Comparison of ENCODE assay signal across 12 cellular contexts in the genomic region with DNA sequence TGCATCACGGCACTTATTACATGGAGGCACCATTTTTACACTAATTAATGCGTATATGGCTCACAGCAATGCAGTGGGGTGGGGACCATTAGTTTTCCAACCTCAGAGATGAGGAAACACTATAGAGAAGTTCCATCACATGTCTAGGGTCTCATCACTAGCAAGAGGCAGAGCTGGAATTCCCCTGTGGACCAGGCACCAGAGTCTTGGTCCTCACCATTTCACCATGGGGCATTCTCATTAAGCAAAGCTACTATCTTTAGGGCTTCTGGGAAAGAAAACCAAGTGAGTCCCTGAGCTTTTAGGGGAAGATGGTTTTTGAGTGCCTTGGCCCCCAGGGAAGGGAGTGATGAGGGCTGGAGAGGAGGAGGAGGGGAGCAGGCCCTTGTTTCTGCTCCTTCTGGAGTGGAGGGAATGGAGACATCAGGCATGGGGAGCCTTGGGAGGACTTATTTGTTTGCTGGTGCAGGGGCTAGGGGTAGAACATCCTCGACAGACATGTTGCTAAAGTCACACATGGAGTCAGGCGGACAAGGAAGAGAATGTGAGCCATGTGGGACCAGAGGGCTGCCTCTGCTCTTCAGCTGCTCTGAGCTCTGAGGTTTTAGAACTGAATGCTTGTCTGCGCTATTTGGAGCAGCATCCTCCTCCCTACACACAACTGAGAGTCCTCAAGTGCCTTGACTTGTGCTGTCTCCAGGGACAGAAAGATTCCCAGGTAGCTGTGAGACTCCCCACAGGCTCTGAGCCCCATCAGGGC. TPM values are rescaled to one million over a fixed set of nuclear protein-coding genes. Genes with fewer than 3 reads are reported as not detected.
DNase-seq lines count a peak whose midpoint lies in the region; ATAC-seq and TF ChIP-seq lines count a peak whose summit lies in the region.
"Had no signal": no experiment of that assay in that cellular context is flagged by ENCODE, and none has a peak within 500 bp of the region (broad histone marks: within the 10 kb centered on the region; RNA-seq: fewer than 3 reads in every experiment).

No MANE protein-coding gene starts in this region.

- H3K4me3 ChIP-seq in mucosa of stomach (ENCODE audit: low read length): no peak overlapping the region
- H3K4me3 ChIP-seq in transverse colon: no peak overlapping the region

- POLR2A ChIA-PET in activated CD8-positive, alpha-beta T cell treated with anti-CD3 and anti-CD28 coated beads for 36 hours (lab: Charles Lee): interaction anchor here (4.9 kb wide), 1 partner anchor 89 kb away, joined by 26 read pairs; the partner anchor contains the start of gene EIF4G2
- POLR2A ChIA-PET in activated CD8-positive, alpha-beta T cell treated with anti-CD3 and anti-CD28 coated beads, Interleukin-2, amount 10 ng/mL, durations not matched to agents 7 days and 5 days (lab: Charles Lee): interaction anchor here (3.5 kb wide), 1 partner anchor 89 kb away, joined by 20 read pairs; the partner anchor contains the start of gene EIF4G2

- TF ChIP-seq CTCF in activated CD8-positive, alpha-beta T cell treated with anti-CD3 and anti-CD28 coated beads for 36 hours (IDR thresholded peaks at IDR 0.05): no peak
- TF ChIP-seq CTCF in brain (conservative IDR thresholded peaks at IDR 0.05) (no peak), transverse colon (IDR thresholded peaks at IDR 0.05) (no peak)

- H3K9me3 ChIP-seq in mucosa of stomach (ENCODE audit: control insufficient read depth, low read length) (no peaks in the 10 kb centered on the region), transverse colon (no peaks in the 10 kb centered on the region)

- ATAC-seq in activated CD8-positive, alpha-beta T cell treated with anti-CD3 and anti-CD28 coated beads for 36 hours: no peak
- no peak for ATAC-seq in activated CD8-positive, alpha-beta T cell treated with anti-CD3 and anti-CD28 coated beads, Interleukin-2, amount 10 ng/mL, durations not matched to agents 7 days and 5 days
- no peak for ATAC-seq in HG02678 (IDR thresholded peaks at IDR 0.05; ENCODE audit: unreplicated experiment)
- no peak for ATAC-seq in effector memory CD8-positive, alpha-beta T cell (replicated peaks)

- TF ChIP-seq EP300 in transverse colon (IDR thresholded peaks at IDR 0.05; ENCODE audit: low read depth): no peak

- no peak for TF ChIP-seq POLR2A in transverse colon (IDR thresholded peaks at IDR 0.05)

- CTCF ChIA-PET in activated CD8-positive, alpha-beta T cell treated with anti-CD3 and anti-CD28 coated beads for 36 hours (lab: Charles Lee): interaction anchor here (1.0 to 3.0 kb wide), 3 partner anchors 19 to 105 kb away, joined by 3 to 13 read pairs (median 3); no protein-coding TSS in a partner anchor
- CTCF ChIA-PET in activated CD8-positive, alpha-beta T cell treated with anti-CD3 and anti-CD28 coated beads, Interleukin-2, amount 10 ng/mL, durations not matched to agents 7 days and 5 days (lab: Charles Lee): interaction anchor here (1.2 kb wide), 1 partner anchor 19 kb away, joined by 3 read pairs; no protein-coding TSS in a partner anchor

- H3K27ac ChIP-seq in transverse colon: peak overlapping the region; percentile 87 to 96 (median 90)
- H3K27ac ChIP-seq: parathyroid adenoma had no signal

- DNase-seq in activated CD8-positive, alpha-beta T cell treated with anti-CD3 and anti-CD28 coated beads for 36 hours: peak; percentile 14
- no peak for DNase-seq in activated CD8-positive, alpha-beta T cell treated with anti-CD3 and anti-CD28 coated beads, Interleukin-2, amount 10 ng/mL, durations not matched to agents 7 days and 5 days
- DNase-seq in transverse colon: no peak
- no peak for DNase-seq in RPMI8226
- DNase-seq in effector memory CD8-positive, alpha-beta T cell: no peak
- DNase-seq: activated effector memory CD4-positive, alpha-beta T cell treated with Interleukin-2 at 50 U/mL for 16 hours; GDM1; NCI-H774 had no signal

- H3K36me3 Mint-ChIP-seq in activated CD8-positive, alpha-beta T cell treated with anti-CD3 and anti-CD28 coated beads for 36 hours (ENCODE audit: low read depth): no peaks in the 10 kb centered on the region
- H3K36me3 Mint-ChIP-seq in activated CD8-positive, alpha-beta T cell treated with anti-CD3 and anti-CD28 coated beads, Interleukin-2, amount 10 ng/mL, durations not matched to agents 7 days and 5 days (ENCODE audit: low read depth): no peaks in the 10 kb centered on the region
- no peaks in the 10 kb centered on the region for H3K36me3 Mint-ChIP-seq in brain
- H3K36me3 Mint-ChIP-seq in effector memory CD8-positive, alpha-beta T cell (ENCODE audit: insufficient read depth): no peaks in the 10 kb centered on the region

- H3K9me3 Mint-ChIP-seq in activated CD8-positive, alpha-beta T cell treated with anti-CD3 and anti-CD28 coated beads for 36 hours: no peaks in the 10 kb centered on the region
- no peaks in the 10 kb centered on the region for H3K9me3 Mint-ChIP-seq in activated CD8-positive, alpha-beta T cell treated with anti-CD3 and anti-CD28 coated beads, Interleukin-2, amount 10 ng/mL, durations not matched to agents 7 days and 5 days (ENCODE audit: insufficient read depth)
- H3K9me3 Mint-ChIP-seq in brain: no peaks in the 10 kb centered on the region
- H3K9me3 Mint-ChIP-seq in effector memory CD8-positive, alpha-beta T cell: no peaks in the 10 kb centered on the region

- peak overlapping the region; percentile 59 for H3K9ac ChIP-seq in mucosa of stomach (ENCODE audit: low read length)
- H3K9ac ChIP-seq: parathyroid adenoma had no signal

- 92 to 95% methylated on average over 3 to 5 of the region's 5 CpGs for WGBS in transverse colon (ENCODE audit: low coverage in 1 of 2), 2 donors

- peaks cover 28% of the 10 kb centered on the region for H3K4me1 Mint-ChIP-seq in activated CD8-positive, alpha-beta T cell treated with anti-CD3 and anti-CD28 coated beads for 36 hours (ENCODE audit: low read depth)
- peaks cover 6% of the 10 kb centered on the region for H3K4me1 Mint-ChIP-seq in activated CD8-positive, alpha-beta T cell treated with anti-CD3 and anti-CD28 coated beads, Interleukin-2, amount 10 ng/mL, durations not matched to agents 7 days and 5 days (ENCODE audit: low read depth)
- H3K4me1 Mint-ChIP-seq in brain: peaks cover 55% of the 10 kb centered on the region
- peaks cover 0 to 3% of the 10 kb centered on the region in 2 donors for H3K4me1 Mint-ChIP-seq in effector memory CD8-positive, alpha-beta T cell (ENCODE audit: low read depth in 2 of 2)

- in situ Hi-C loops in transverse colon (cut with MboI; ENCODE audit: low pct_ligation_motif_present in 1 of 4, low pct_unique_long_range_greater_than_20kb in 1 of 4, low sequenced_read_pairs in 3 of 4): no loop called here

- no peaks in the 10 kb centered on the region for H3K27me3 Mint-ChIP-seq in activated CD8-positive, alpha-beta T cell treated with anti-CD3 and anti-CD28 coated beads for 36 hours
- no peaks in the 10 kb centered on the region for H3K27me3 Mint-ChIP-seq in activated CD8-positive, alpha-beta T cell treated with anti-CD3 and anti-CD28 coated beads, Interleukin-2, amount 10 ng/mL, durations not matched to agents 7 days and 5 days (ENCODE audit: low read depth)
- H3K27me3 Mint-ChIP-seq in brain: peaks cover 15% of the 10 kb centered on the region
- H3K27me3 Mint-ChIP-seq in effector memory CD8-positive, alpha-beta T cell: peaks cover 4 to 31% of the 10 kb centered on the region in 2 donors

- no peak overlapping the region for H3K4me3 Mint-ChIP-seq in activated CD8-positive, alpha-beta T cell treated with anti-CD3 and anti-CD28 coated beads for 36 hours
- no peak overlapping the region for H3K4me3 Mint-ChIP-seq in activated CD8-positive, alpha-beta T cell treated with anti-CD3 and anti-CD28 coated beads, Interleukin-2, amount 10 ng/mL, durations not matched to agents 7 days and 5 days
- H3K4me3 Mint-ChIP-seq in brain: peak overlapping the region in 1 of 5 experiments; percentile 41
- no peak overlapping the region for H3K4me3 Mint-ChIP-seq in effector memory CD8-positive, alpha-beta T cell

- no peaks in the 10 kb centered on the region for H3K27me3 ChIP-seq in mucosa of stomach (ENCODE audit: control insufficient read depth, insufficient read depth, low read length)
- no peaks in the 10 kb centered on the region for H3K27me3 ChIP-seq in transverse colon

- H3K4me1 ChIP-seq in mucosa of stomach (ENCODE audit: control insufficient read depth, insufficient read depth, low read length): peaks cover 33% of the 10 kb centered on the region
- peaks cover 25 to 55% (median 47%) of the 10 kb centered on the region in 4 donors for H3K4me1 ChIP-seq in transverse colon

- H3K36me3 ChIP-seq in mucosa of stomach (ENCODE audit: control insufficient read depth, insufficient read depth, low read length): no peaks in the 10 kb centered on the region
- H3K36me3 ChIP-seq in transverse colon: no peaks in the 10 kb centered on the region

- intact Hi-C loops in activated CD8-positive, alpha-beta T cell treated with anti-CD3 and anti-CD28 coated beads for 36 hours (cut with micrococcal nuclease): no loop called here
- intact Hi-C loops in transverse colon (cut with DNase I; ENCODE audit: low total_unique reads): no loop called here

- H3K27ac Mint-ChIP-seq in activated CD8-positive, alpha-beta T cell treated with anti-CD3 and anti-CD28 coated beads for 36 hours: peak overlapping the region; percentile 5
- no peak overlapping the region for H3K27ac Mint-ChIP-seq in activated CD8-positive, alpha-beta T cell treated with anti-CD3 and anti-CD28 coated beads, Interleukin-2, amount 10 ng/mL, durations not matched to agents 7 days and 5 days
- peak overlapping the region in 3 of 5 experiments; percentile 77 to 97 (median 95) for H3K27ac Mint-ChIP-seq in brain
- H3K27ac Mint-ChIP-seq in effector memory CD8-positive, alpha-beta T cell: no peak overlapping the region

RNA-seq across cellular contexts. Expression of gene ZBED5, which starts 40.3 kb away (rescaled TPM):
- total RNA-seq in activated CD8-positive, alpha-beta T cell treated with anti-CD3 and anti-CD28 coated beads for 36 hours: 10 to 100 TPM; 35.7 to 36.7 TPM
- 10 to 100 TPM; 33.7 to 35.6 TPM for total RNA-seq in activated CD8-positive, alpha-beta T cell treated with anti-CD3 and anti-CD28 coated beads, Interleukin-2, amount 10 ng/mL, durations not matched to agents 7 days and 5 days
- polyA plus RNA-seq in brain (ENCODE audit: insufficient read depth, low read depth, low replicate concordance): 11.6 TPM
- total RNA-seq in transverse colon: 10 to 100 TPM; 13.7 to 38.4 (median 29.7) TPM

Comparison
In these comparisons a context has a peak if more than half of its experiments do, and no peak if none do; other contexts are left out.
1. H3K27ac Mint-ChIP-seq: peak in activated CD8-positive, alpha-beta T cell treated with anti-CD3 and anti-CD28 coated beads for 36 hours (single experiment) and brain (3 of 5); none in activated CD8-positive, alpha-beta T cell treated with anti-CD3 and anti-CD28 coated beads, Interleukin-2, amount 10 ng/mL, durations not matched to agents 7 days and 5 days (single experiment) and effector memory CD8-positive, alpha-beta T cell (0 of 2).